In genomic region chr5:162190-162564, GRCh38 we compare ENCODE assay signal across 1 cellular context.
TF ChIP-seq lines count a peak whose summit lies in the region.

No MANE protein-coding gene starts in this region.

TF ChIP-seq in HepG2, 621 proteins besides CTCF, POLR2A, EP300 and RAD21:
- no peak for TF ChIP-seq ZNF333 (CRISPR knock-in tag; IDR thresholded peaks at IDR 0.05; ENCODE audit: borderline replicate concordance)
- no peak for TF ChIP-seq HCFC1 (IDR thresholded peaks at IDR 0.05; ENCODE audit: low read depth, low read length)
- TF ChIP-seq SCMH1 (CRISPR knock-in tag; IDR thresholded peaks at IDR 0.05; ENCODE audit: borderline replicate concordance) = no peak
- TF ChIP-seq ZNF317 (CRISPR knock-in tag; IDR thresholded peaks at IDR 0.05) = no peak
- TF ChIP-seq SPEN (CRISPR knock-in tag; IDR thresholded peaks at IDR 0.05; ENCODE audit: low read depth) = no peak
- TF ChIP-seq NRL (CRISPR knock-in tag; IDR thresholded peaks at IDR 0.05; ENCODE audit: borderline replicate concordance) = no peak
- no peak for TF ChIP-seq FOXJ3 (CRISPR knock-in tag; IDR thresholded peaks at IDR 0.05; ENCODE audit: borderline replicate concordance)
- no peak for TF ChIP-seq ATF7-NPFF (CRISPR knock-in tag; IDR thresholded peaks at IDR 0.05; ENCODE audit: low read depth)
- no peak for TF ChIP-seq PHF20 (CRISPR knock-in tag; IDR thresholded peaks at IDR 0.05)
- TF ChIP-seq, protein P1, sequence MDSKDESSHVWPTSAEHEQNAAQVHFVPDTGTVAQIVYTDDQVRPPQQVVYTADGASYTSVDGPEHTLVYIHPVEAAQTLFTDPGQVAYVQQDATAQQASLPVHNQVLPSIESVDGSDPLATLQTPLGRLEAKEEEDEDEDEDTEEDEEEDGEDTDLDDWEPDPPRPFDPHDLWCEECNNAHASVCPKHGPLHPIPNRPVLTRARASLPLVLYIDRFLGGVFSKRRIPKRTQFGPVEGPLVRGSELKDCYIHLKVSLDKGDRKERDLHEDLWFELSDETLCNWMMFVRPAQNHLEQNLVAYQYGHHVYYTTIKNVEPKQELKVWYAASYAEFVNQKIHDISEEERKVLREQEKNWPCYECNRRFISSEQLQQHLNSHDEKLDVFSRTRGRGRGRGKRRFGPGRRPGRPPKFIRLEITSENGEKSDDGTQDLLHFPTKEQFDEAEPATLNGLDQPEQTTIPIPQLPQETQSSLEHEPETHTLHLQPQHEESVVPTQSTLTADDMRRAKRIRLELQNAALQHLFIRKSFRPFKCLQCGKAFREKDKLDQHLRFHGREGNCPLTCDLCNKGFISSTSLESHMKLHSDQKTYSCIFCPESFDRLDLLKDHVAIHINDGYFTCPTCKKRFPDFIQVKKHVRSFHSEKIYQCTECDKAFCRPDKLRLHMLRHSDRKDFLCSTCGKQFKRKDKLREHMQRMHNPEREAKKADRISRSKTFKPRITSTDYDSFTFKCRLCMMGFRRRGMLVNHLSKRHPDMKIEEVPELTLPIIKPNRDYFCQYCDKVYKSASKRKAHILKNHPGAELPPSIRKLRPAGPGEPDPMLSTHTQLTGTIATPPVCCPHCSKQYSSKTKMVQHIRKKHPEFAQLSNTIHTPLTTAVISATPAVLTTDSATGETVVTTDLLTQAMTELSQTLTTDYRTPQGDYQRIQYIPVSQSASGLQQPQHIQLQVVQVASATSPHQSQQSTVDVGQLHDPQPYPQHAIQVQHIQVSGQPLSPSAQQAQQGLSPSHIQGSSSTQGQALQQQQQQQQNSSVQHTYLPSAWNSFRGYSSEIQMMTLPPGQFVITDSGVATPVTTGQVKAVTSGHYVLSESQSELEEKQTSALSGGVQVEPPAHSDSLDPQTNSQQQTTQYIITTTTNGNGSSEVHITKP (CRISPR knock-in tag; IDR thresholded peaks at IDR 0.05; ENCODE audit: low read depth) = no peak
- TF ChIP-seq TCF7 (IDR thresholded peaks at IDR 0.05; ENCODE audit: low read depth) = no peak
- TF ChIP-seq HMGXB4 (CRISPR knock-in tag; IDR thresholded peaks at IDR 0.05; ENCODE audit: borderline replicate concordance in 1 of 2, low read depth in 1 of 2) = no peak
- TF ChIP-seq, protein P2, sequence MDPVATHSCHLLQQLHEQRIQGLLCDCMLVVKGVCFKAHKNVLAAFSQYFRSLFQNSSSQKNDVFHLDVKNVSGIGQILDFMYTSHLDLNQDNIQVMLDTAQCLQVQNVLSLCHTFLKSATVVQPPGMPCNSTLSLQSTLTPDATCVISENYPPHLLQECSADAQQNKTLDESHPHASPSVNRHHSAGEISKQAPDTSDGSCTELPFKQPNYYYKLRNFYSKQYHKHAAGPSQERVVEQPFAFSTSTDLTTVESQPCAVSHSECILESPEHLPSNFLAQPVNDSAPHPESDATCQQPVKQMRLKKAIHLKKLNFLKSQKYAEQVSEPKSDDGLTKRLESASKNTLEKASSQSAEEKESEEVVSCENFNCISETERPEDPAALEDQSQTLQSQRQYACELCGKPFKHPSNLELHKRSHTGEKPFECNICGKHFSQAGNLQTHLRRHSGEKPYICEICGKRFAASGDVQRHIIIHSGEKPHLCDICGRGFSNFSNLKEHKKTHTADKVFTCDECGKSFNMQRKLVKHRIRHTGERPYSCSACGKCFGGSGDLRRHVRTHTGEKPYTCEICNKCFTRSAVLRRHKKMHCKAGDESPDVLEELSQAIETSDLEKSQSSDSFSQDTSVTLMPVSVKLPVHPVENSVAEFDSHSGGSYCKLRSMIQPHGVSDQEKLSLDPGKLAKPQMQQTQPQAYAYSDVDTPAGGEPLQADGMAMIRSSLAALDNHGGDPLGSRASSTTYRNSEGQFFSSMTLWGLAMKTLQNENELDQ (CRISPR knock-in tag; IDR thresholded peaks at IDR 0.05; ENCODE audit: borderline replicate concordance) = no peak
- no peak for TF ChIP-seq GZF1 (CRISPR knock-in tag; IDR thresholded peaks at IDR 0.05)
